8 cellular contexts compared by ENCODE assay signal in the genomic region with DNA sequence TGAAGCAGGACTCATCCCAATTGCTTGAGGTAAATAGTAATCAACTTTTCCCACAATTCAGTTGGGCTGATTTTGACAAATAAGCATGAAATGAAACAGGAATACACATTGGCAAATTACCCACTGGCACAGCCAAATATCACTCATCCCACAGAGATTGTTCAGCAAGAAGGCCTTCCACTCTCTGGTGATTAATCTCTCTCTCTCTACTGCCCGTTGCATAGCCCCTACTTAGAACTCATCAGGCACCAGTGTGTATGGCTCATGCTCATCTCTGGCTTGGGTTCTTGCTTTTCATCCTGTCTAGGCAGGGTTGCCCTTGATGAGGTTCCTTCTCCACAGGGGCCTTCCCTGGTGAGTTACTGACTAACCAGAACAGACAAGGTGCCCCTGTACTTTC. TPM values are rescaled to one million over a fixed set of nuclear protein-coding genes. Genes with fewer than 3 reads are reported as not detected.
DNase-seq lines count a peak whose midpoint lies in the region; ATAC-seq and TF ChIP-seq lines count a peak whose summit lies in the region.

No MANE protein-coding gene starts in this region.

- WGBS in ovary, 3 donors: 5 to 33% (median 21%) methylated on average over 1 of the region's 1 CpG

- no peak overlapping the region for H3K27ac Mint-ChIP-seq in Caco-2 (ENCODE audit: unreplicated experiment)

- intact Hi-C loops in Caco-2 (cut with micrococcal nuclease; ENCODE audit: unreplicated experiment): no loop called here
- intact Hi-C loops in Panc1 (cut with micrococcal nuclease; ENCODE audit: unreplicated experiment): no loop called here
- intact Hi-C loops in ovary (cut with DNase I): no loop called here

- peaks cover 15% of the 10 kb centered on the region for H3K36me3 Mint-ChIP-seq in Caco-2 (ENCODE audit: insufficient read depth, unreplicated experiment)

- POLR2A ChIA-PET in Caco-2 (lab: Charles Lee) (no interaction called here), Panc1 (lab: Charles Lee) (no interaction called here)

- no peaks in the 10 kb centered on the region; the same call in 1 of the 2 replicates for H3K36me3 ChIP-seq in Caco-2 (ENCODE audit: control insufficient read depth, insufficient read depth, low read length)
- H3K36me3 ChIP-seq in Panc1 (ENCODE audit: control insufficient read depth, insufficient read depth, low read length): 0 out of 2 replicates have a peak, but pooled peaks cover 2% of the 10 kb centered on the region
- H3K36me3 ChIP-seq in ovary: no peaks in the 10 kb centered on the region

- H3K27me3 Mint-ChIP-seq in Caco-2 (ENCODE audit: insufficient read depth, unreplicated experiment): no peaks in the 10 kb centered on the region

- in situ Hi-C loops in Panc1 (cut with HindIII; ENCODE audit: low pct_unique_long_range_greater_than_20kb, low sequenced_read_pairs): no loop called here

- no peak for TF ChIP-seq CTCF in Caco-2 (IDR thresholded peaks at IDR 0.05; ENCODE audit: insufficient read depth in 1 of 2, low read depth in 1 of 2, low read length in 1 of 2, severe bottlenecking in 1 of 2, unreplicated experiment in 1 of 2)
- TF ChIP-seq CTCF in Panc1 (IDR thresholded peaks at IDR 0.05): no peak
- no peak for TF ChIP-seq CTCF in epithelial cell of esophagus (IDR thresholded peaks at IDR 0.05; ENCODE audit: insufficient read depth, low read depth, low read length, missing control alignments)
- no peak for TF ChIP-seq CTCF in ovary (IDR thresholded peaks at IDR 0.05)

- DNase-seq in Caco-2 (no peak), Panc1 (ENCODE audit: low read depth, low spot score) (no peak), epithelial cell of esophagus (ENCODE audit: low read depth) (peak; percentile 16), ovary (no peak), COLO829 (ENCODE audit: low spot score) (no peak), hepatic stellate cell (ENCODE audit: low spot score) (no peak), NCI-H82 (lab: John Stamatoyannopoulos, UW) (no peak)

- no peak for TF ChIP-seq EP300 in ovary (IDR thresholded peaks at IDR 0.05)

- H3K27ac ChIP-seq in Panc1 (ENCODE audit: low read length): peak overlapping the region; percentile 82
- peak overlapping the region in 1 of 2 donors; percentile 14 for H3K27ac ChIP-seq in ovary

- peak overlapping the region; percentile 95 for H3K4me3 Mint-ChIP-seq in Caco-2 (ENCODE audit: unreplicated experiment)

- no TSS peak for BruUV-seq in Caco-2 (replicated peaks; lab: Mats Ljungman, UMichigan)
- TSS peak; percentile 86 for BruUV-seq in Panc1 (replicated peaks; lab: Mats Ljungman, UMichigan)

- no peaks in the 10 kb centered on the region for H3K4me1 Mint-ChIP-seq in Caco-2 (ENCODE audit: low read depth, unreplicated experiment)

- H3K4me1 ChIP-seq in Caco-2 (no peaks in the 10 kb centered on the region), Panc1 (ENCODE audit: control insufficient read depth, insufficient read depth, low read length) (peaks cover 8% of the 10 kb centered on the region; the same call in 1 of the 2 replicates), ovary (ENCODE audit: insufficient read depth) (peaks cover 18% of the 10 kb centered on the region)

- H3K4me3 ChIP-seq in Caco-2 (ENCODE audit: low read depth, low read length): peak overlapping the region; percentile 77
- peak overlapping the region; percentile 76 to 94 for H3K4me3 ChIP-seq in Panc1 (ENCODE audit: low read depth in 2 of 2, low read length in 2 of 2)
- peak overlapping the region; percentile 92 for H3K4me3 ChIP-seq in epithelial cell of esophagus (ENCODE audit: low read length)
- peak overlapping the region; percentile 67 for H3K4me3 ChIP-seq in ovary

- H3K9me3 ChIP-seq in Caco-2: no peaks in the 10 kb centered on the region
- no peaks in the 10 kb centered on the region for H3K9me3 ChIP-seq in Panc1 (ENCODE audit: control insufficient read depth, insufficient read depth, low read depth, low read length)
- no peaks in the 10 kb centered on the region for H3K9me3 ChIP-seq in ovary

- H3K9me3 Mint-ChIP-seq in Caco-2 (ENCODE audit: unreplicated experiment): no peaks in the 10 kb centered on the region

- no peak for TF ChIP-seq POLR2A in ovary (IDR thresholded peaks at IDR 0.05)

- ATAC-seq in Panc1 (no peak), GM19351 (IDR thresholded peaks at IDR 0.05; ENCODE audit: unreplicated experiment) (no peak)

- CTCF ChIA-PET in Caco-2 (lab: Charles Lee): no interaction called here
- CTCF ChIA-PET in Panc1 (lab: Charles Lee): no interaction called here

- H3K27me3 ChIP-seq in Caco-2 (replicated peaks; ENCODE audit: control insufficient read depth, insufficient read depth, low read length) (no peaks in the 10 kb centered on the region), Panc1 (ENCODE audit: control insufficient read depth, insufficient read depth, low read length) (no peaks in the 10 kb centered on the region), ovary (no peaks in the 10 kb centered on the region)

RNA-seq across cellular contexts. Expression of a gene that starts 1.1 kb away (rescaled TPM):
- total RNA-seq in Caco-2 (2022): 32.5 and 33.2 TPM in 2 replicates
- total RNA-seq in Panc1 (2021; ENCODE audit: unreplicated experiment): 64.9 TPM
- polyA plus RNA-seq in Panc1 (2012; ENCODE audit: insufficient read length): 58.6 TPM
- total RNA-seq in ovary: 100 to 1,000 TPM in 1 of 7 donors, 10 to 100 TPM in 6; 54.9 to 107 (median 73.0) TPM
- polyA plus RNA-seq in ovary: 10 to 100 TPM; 60.5 to 60.7 TPM

RNA-seq across cellular contexts. Expression of a gene that starts 30.8 kb away (rescaled TPM):
- total RNA-seq in Caco-2 (2022) (2.5 and 2.6 TPM in 2 replicates), Panc1 (2021; ENCODE audit: unreplicated experiment) (3.6 TPM), ovary (10 to 100 TPM in 1 of 7 donors, 1 to 10 TPM in 6; 2.5 to 12.4 (median 4.0) TPM)
- polyA plus RNA-seq in Panc1 (2012; ENCODE audit: insufficient read length): 1.3 TPM
- 1 to 10 TPM in 1 of 2 donors, under 1 TPM in 1; 0.78 to 4.2 TPM for polyA plus RNA-seq in ovary

RNA-seq across cellular contexts. Expression of a gene that starts 30.9 kb away (rescaled TPM):
- total RNA-seq in Caco-2 (2022) (2.1 and 2.6 TPM in 2 replicates), Panc1 (2021; ENCODE audit: unreplicated experiment) (6.7 TPM), ovary (10 to 100 TPM in 6 of 7 donors, 1 to 10 TPM in 1; 9.1 to 27.0 (median 15.5) TPM)
- polyA plus RNA-seq in Panc1 (2012; ENCODE audit: insufficient read length): 7.8 TPM
- polyA plus RNA-seq in ovary: 10 to 100 TPM in 1 of 2 donors, 1 to 10 TPM in 1; 3.0 to 13.2 TPM

RNA-seq across cellular contexts. Expression of a gene that starts 57.1 kb away (rescaled TPM):
- total RNA-seq in Caco-2 (2022): 150 and 159 TPM in 2 replicates
- 176 TPM for total RNA-seq in Panc1 (2021; ENCODE audit: unreplicated experiment)
- polyA plus RNA-seq in Panc1 (2012; ENCODE audit: insufficient read length): 307 TPM
- total RNA-seq in ovary: 100 to 1,000 TPM; 105 to 667 (median 335) TPM
- polyA plus RNA-seq in ovary: 100 to 1,000 TPM; 226 to 268 TPM
